9 cellular contexts compared by ENCODE assay signal in the genomic region with DNA sequence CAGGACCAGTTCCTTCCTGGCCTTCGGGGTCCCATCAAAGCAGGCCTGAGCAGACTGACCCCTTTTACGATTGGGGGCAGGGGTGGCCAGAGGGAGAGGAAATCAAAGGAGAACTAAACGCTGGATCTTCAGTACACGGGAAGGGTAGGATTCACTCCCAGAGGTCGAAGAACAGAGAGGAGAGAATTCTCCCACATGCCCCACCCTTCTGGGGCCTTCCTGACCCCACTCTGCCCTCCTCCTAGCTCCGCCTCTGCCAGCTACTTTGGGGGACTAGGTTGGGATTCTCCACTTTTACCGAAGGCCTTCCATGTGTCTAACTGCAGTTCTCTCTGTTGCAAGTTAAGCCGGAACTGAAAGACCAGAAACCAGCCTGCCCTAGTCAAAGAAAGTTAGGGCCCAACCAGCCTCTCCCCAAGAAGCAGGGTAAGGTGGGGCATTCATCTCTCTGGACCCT. TPM values are rescaled to one million over a fixed set of nuclear protein-coding genes. Genes with fewer than 3 reads are reported as not detected.
DNase-seq lines count a peak whose midpoint lies in the region; ATAC-seq, FAIRE-seq and TF ChIP-seq lines count a peak whose summit lies in the region.
"Had no signal": no experiment of that assay in that cellular context is flagged by ENCODE, and none has a peak within 500 bp of the region (broad histone marks: within the 10 kb centered on the region; RNA-seq: fewer than 3 reads in every experiment).

No MANE protein-coding gene starts in this region.

- H3K9me3 ChIP-seq in A549 (no peaks in the 10 kb centered on the region), parathyroid adenoma (ENCODE audit: control insufficient read depth, low read length) (no peaks in the 10 kb centered on the region)

- DNase-seq in A549 (ENCODE audit: low read depth in 1 of 2, low spot score in 1 of 2) (no peak), HFF-Myc (ENCODE audit: extremely low read depth, low read depth) (no peak), fibroblast of the aortic adventitia (ENCODE audit: low read depth) (peak; percentile 52), COR-L47 (lab: John Stamatoyannopoulos, UW) (no peak)

- peak overlapping the region; percentile 93 for H3K4me2 ChIP-seq in A549
- H3K4me2 ChIP-seq in parathyroid adenoma (ENCODE audit: low read length): peak overlapping the region; percentile 85

- no peak for TF ChIP-seq EP300 in A549 (IDR thresholded peaks at IDR 0.05)

- H3K4me1 ChIP-seq in A549 (peaks cover 81% of the 10 kb centered on the region), parathyroid adenoma (peaks cover 21% of the 10 kb centered on the region)

- no peak for TF ChIP-seq POLR2A in A549 (IDR thresholded peaks at IDR 0.05; ENCODE audit: low read length)

- POLR2A ChIA-PET in A549 (lab: Yijun Ruan, JAX): interaction anchor here (1.0 to 1.3 kb wide), 4 partner anchors 17 to 45 kb away, joined by 4 to 9 read pairs (median 5); partner anchors contain the start of gene KHDC4

- 4% methylated on average over 8 of the region's 8 CpGs for WGBS in A549 (ENCODE audit: missing lambda C conversion rate)

- H3K4me3 ChIP-seq in A549: peak overlapping the region; percentile 90
- peak overlapping the region; percentile 74 for H3K4me3 ChIP-seq in HFF-Myc (replicated peaks; ENCODE audit: low read depth, low read length)
- H3K4me3 ChIP-seq in fibroblast of the aortic adventitia (ENCODE audit: low read depth, low read length): peak overlapping the region; percentile 97
- H3K4me3 ChIP-seq in parathyroid adenoma (ENCODE audit: low read depth, low read length): peak overlapping the region; percentile 92

- ATAC-seq in A549 (peak; percentile 19 to 50; a peak in 4 of 6 replicates), GM19395 (IDR thresholded peaks at IDR 0.05; ENCODE audit: unreplicated experiment) (no peak), HG03520 (IDR thresholded peaks at IDR 0.05; ENCODE audit: unreplicated experiment) (no peak)

- no peak for FAIRE-seq in A549 (lab: Jason Lieb, UNC)

- no peaks in the 10 kb centered on the region for H3K79me2 ChIP-seq in parathyroid adenoma

- CTCF ChIA-PET in A549 (lab: Yijun Ruan, JAX): interaction anchor here (0.8 to 24.7 kb wide), 12 partner anchors 9 to 325 kb away, joined by 3 to 423 read pairs (median 6); partner anchors contain the start of gene RXFP4

- H3K9ac ChIP-seq in parathyroid adenoma: no peak overlapping the region

- peak overlapping the region; percentile 77 for H2AFZ ChIP-seq in parathyroid adenoma

- TF ChIP-seq RAD21 in A549 (conservative IDR thresholded peaks at IDR 0.05 in 1 of 2, IDR thresholded peaks at IDR 0.05 in 1 of 2): no peak

- TF ChIP-seq CTCF in A549 (IDR thresholded peaks at IDR 0.05) (no peak; the same call in 2 of the 3 replicates), HFF-Myc (IDR thresholded peaks at IDR 0.05; ENCODE audit: low read depth, low read length, missing control alignments) (no peak), VCaP (conservative IDR thresholded peaks at IDR 0.05) (no peak), fibroblast of the aortic adventitia (IDR thresholded peaks at IDR 0.05; ENCODE audit: insufficient read depth, low read length) (no peak), parathyroid adenoma (IDR thresholded peaks at IDR 0.05) (no peak)

- H3K36me3 ChIP-seq in parathyroid adenoma (ENCODE audit: control insufficient read depth, insufficient read depth, low read length): no peaks in the 10 kb centered on the region

- H3K27ac ChIP-seq in A549 (peak overlapping the region; percentile 98 to 99), VCaP (peak overlapping the region; percentile 78; the same call in 1 of the 2 replicates), parathyroid adenoma (peak overlapping the region; percentile 80)

- H3K27me3 ChIP-seq in parathyroid adenoma (ENCODE audit: control insufficient read depth, insufficient read depth, low read length): no peaks in the 10 kb centered on the region

TF ChIP-seq in A549, 52 proteins besides CTCF, POLR2A, EP300 and RAD21:
- no peak for TF ChIP-seq RCOR1 (IDR thresholded peaks at IDR 0.05; ENCODE audit: low read depth, low read length)
- 0 out of 3 replicates have a peak, but pooled peaks have one; percentile 2 for TF ChIP-seq SMC3 (IDR thresholded peaks at IDR 0.05)

RNA-seq across cellular contexts. Expression of gene ARHGEF2, which starts 0.7 kb away (rescaled TPM):
- polyA plus RNA-seq in A549 (2011; rRNA removed): 67.4 and 69.1 TPM in 2 replicates
- polyA plus RNA-seq in A549 (2012; cell fraction: cytosol; rRNA removed): 22.8 and 23.2 TPM in 2 replicates
- 66.0 and 69.8 TPM in 2 replicates for polyA plus RNA-seq in A549 (2012; cell fraction: nucleus; rRNA removed)
- polyA plus RNA-seq in A549 (2017; fragmentation: RNase III; extraction: RNeasy Plus Mini Kit Qiagen cat#74134 plus additional on column Dnase treatment): 21.3 to 21.5 TPM (median 21.5 TPM) in 3 replicates
- 84.0 and 96.7 TPM in 2 replicates for polyA minus RNA-seq in A549 (2011; rRNA and poly(A)+ RNA removed)
- 116 and 161 TPM in 2 replicates for total RNA-seq in fibroblast of the aortic adventitia (ENCODE audit: low replicate concordance)

RNA-seq across cellular contexts. Expression of gene RXFP4, which starts 37.6 kb away (rescaled TPM):
- 0.12 TPM in 1 of 2 replicates, not detected in the other for polyA plus RNA-seq in A549 (2011; rRNA removed)
- polyA plus RNA-seq in A549 (2012; cell fraction: cytosol; rRNA removed): 0.03 and 0.05 TPM in 2 replicates
- polyA plus RNA-seq in A549 (2012; cell fraction: nucleus; rRNA removed): 0.07 TPM in 1 of 2 replicates, not detected in the other
- polyA plus RNA-seq in A549 (2017; fragmentation: RNase III; extraction: RNeasy Plus Mini Kit Qiagen cat#74134 plus additional on column Dnase treatment): 0.06 TPM in 1 of 3 replicates, not detected in the others
- not detected in 2 replicates for polyA minus RNA-seq in A549 (2011; rRNA and poly(A)+ RNA removed)
- 0.09 TPM in 1 of 2 replicates, not detected in the other for total RNA-seq in fibroblast of the aortic adventitia (ENCODE audit: low replicate concordance)
- total RNA-seq: pulmonary artery endothelial cell had no signal

RNA-seq across cellular contexts. Expression of gene SSR2, which starts 41.8 kb away (rescaled TPM):
- polyA plus RNA-seq in A549 (2011; rRNA removed) (382 and 581 TPM in 2 replicates), A549 (2017; fragmentation: RNase III; extraction: RNeasy Plus Mini Kit Qiagen cat#74134 plus additional on column Dnase treatment) (255 to 266 TPM (median 261 TPM) in 3 replicates)
- polyA plus RNA-seq in A549 (2012; cell fraction: cytosol; rRNA removed): 298 and 314 TPM in 2 replicates
- 230 and 535 TPM in 2 replicates for polyA plus RNA-seq in A549 (2012; cell fraction: nucleus; rRNA removed)
- 225 and 325 TPM in 2 replicates for polyA minus RNA-seq in A549 (2011; rRNA and poly(A)+ RNA removed)
- 339 and 472 TPM in 2 replicates for total RNA-seq in fibroblast of the aortic adventitia (ENCODE audit: low replicate concordance)

RNA-seq across cellular contexts. Expression of gene KHDC4, which starts 44.8 kb away (rescaled TPM):
- polyA plus RNA-seq in A549 (2011; rRNA removed) (69.9 and 72.3 TPM in 2 replicates), A549 (2017; fragmentation: RNase III; extraction: RNeasy Plus Mini Kit Qiagen cat#74134 plus additional on column Dnase treatment) (35.7 to 37.9 TPM (median 37.7 TPM) in 3 replicates)
- polyA plus RNA-seq in A549 (2012; cell fraction: cytosol; rRNA removed): 22.6 and 30.2 TPM in 2 replicates
- 52.1 and 67.4 TPM in 2 replicates for polyA plus RNA-seq in A549 (2012; cell fraction: nucleus; rRNA removed)
- 58.0 and 90.2 TPM in 2 replicates for polyA minus RNA-seq in A549 (2011; rRNA and poly(A)+ RNA removed)
- total RNA-seq in fibroblast of the aortic adventitia (ENCODE audit: low replicate concordance): 11.3 and 31.0 TPM in 2 replicates

Comparison
In these comparisons a context has a peak if more than half of its experiments do, and no peak if none do; other contexts are left out.
1. ATAC-seq: peak in A549 (2 of 2); none in GM19395 (single experiment) and HG03520 (single experiment).
2. Peak in every context shown above with its lines, with median percentiles within 50 percentile points of each other: H3K27ac ChIP-seq and H3K4me3 ChIP-seq.